In the genomic region with DNA sequence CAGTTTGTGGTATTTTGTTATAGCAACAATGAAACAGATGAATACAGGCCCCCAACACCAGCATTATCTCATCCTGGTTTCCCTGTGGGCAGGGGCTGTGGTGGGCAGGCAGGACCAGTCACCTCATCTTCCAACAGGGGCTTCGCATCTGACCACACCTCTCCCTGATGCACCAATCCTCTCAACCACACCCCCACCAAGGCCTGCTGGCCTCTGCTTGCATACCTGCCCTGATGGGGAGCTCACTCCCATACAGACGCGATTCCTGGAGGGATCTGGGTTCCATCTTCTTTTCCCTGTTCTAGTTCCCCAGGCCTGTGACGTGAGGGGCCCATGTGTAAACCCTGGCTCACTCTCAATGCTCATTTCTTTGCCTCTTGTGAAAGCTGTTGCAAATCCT, we compare ENCODE assay signal across 2 cellular contexts. TPM values are rescaled to one million over a fixed set of nuclear protein-coding genes. Genes with fewer than 3 reads are reported as not detected.
"Had no signal": no experiment of that assay in that cellular context is flagged by ENCODE, and none has a peak within 500 bp of the region (broad histone marks: within the 10 kb centered on the region; RNA-seq: fewer than 3 reads in every experiment).

No MANE protein-coding gene starts in this region.

RNA-seq across cellular contexts. Expression of a gene that starts 56.9 kb away (rescaled TPM):
- total RNA-seq: mammary epithelial cell; naive thymus-derived CD8-positive, alpha-beta T cell had no signal
